ENCODE assay signal across 5 cellular contexts in genomic region chr10:103072891-103073290, GRCh38.
"Had no signal": no experiment of that assay in that cellular context is flagged by ENCODE, and none has a peak within 500 bp of the region (broad histone marks: within the 10 kb centered on the region; RNA-seq: fewer than 3 reads in every experiment).

No MANE protein-coding gene starts in this region.

- ATAC-seq: GM23338, K562 had no signal

- H3K4me3 Mint-ChIP-seq: GM23338, H9 had no signal

- H3K9me3 Mint-ChIP-seq: GM23338, H9 had no signal

- DNase-seq: H9, HCEC 1CT, IMR-90 had no signal

- H3K27ac Mint-ChIP-seq: GM23338, H9 had no signal
